Comparison of ENCODE assay signal across 8 cellular contexts in the genomic region with DNA sequence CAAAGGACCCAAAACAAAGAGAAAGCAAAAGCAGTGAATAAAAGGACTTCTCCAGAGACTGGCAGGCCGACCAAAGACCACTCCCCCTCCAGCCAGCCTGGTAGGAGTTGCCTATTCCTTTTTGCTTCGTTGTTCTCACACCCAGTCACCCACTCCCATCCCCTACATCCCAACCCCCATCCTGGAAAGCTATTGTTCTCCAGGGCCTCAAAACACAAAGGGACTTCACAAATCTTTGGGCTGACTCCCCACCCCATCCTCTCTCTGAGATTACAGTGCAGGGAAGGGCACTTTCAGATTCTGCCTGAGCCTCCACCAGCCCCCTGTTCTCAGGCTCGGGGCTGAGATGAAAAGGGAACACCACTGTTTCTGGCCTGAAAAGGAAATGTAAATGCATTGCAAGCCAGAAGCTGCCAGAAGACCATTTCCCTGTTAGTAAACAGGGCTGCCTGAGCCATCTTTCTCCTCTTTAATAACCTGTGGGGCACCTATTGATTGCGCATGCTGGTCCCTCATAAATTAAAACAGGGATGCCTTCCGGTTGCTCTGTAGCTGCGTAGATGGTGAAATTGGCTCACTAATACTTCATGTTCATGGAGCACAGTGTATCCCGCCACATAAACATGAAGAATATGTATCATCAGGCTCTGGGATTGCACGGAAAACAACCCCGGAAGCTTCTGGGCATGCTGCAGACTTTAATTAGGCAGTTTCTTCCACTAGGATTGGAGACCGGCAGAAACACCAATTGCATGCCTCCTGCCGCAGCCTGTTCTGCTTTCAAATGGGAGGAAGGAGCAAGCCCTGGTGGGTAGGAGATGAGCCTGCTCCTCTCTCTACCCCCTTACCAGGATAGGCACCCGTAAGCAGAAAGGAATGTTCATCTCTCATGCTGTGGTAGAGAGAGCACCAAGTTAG.
DNase-seq lines count a peak whose midpoint lies in the region; ATAC-seq and TF ChIP-seq lines count a peak whose summit lies in the region.

No MANE protein-coding gene starts in this region.

- TF ChIP-seq CTCF in heart right ventricle (IDR thresholded peaks at IDR 0.05) (no peak), WTC11 (IDR thresholded peaks at IDR 0.05) (no peak)

- H3K36me3 ChIP-seq in heart right ventricle (no peaks in the 10 kb centered on the region), rectal smooth muscle tissue (ENCODE audit: control insufficient read depth, insufficient read depth, low read length) (no peaks in the 10 kb centered on the region)

- peak overlapping the region in 5 of 10 donors; percentile 5 to 71 (median 62) for H3K27ac ChIP-seq in heart right ventricle
- no peak overlapping the region for H3K27ac ChIP-seq in rectal smooth muscle tissue (ENCODE audit: low read depth, low read length)

- H3K9ac ChIP-seq in rectal smooth muscle tissue (ENCODE audit: low read length), result no peak overlapping the region

- peaks cover 31% of the 10 kb centered on the region for H3K4me1 Mint-ChIP-seq in WTC11

- H3K27me3 ChIP-seq in heart right ventricle (no peaks in the 10 kb centered on the region), rectal smooth muscle tissue (ENCODE audit: control insufficient read depth, insufficient read depth, low read length) (no peaks in the 10 kb centered on the region)

- intact Hi-C loops in heart right ventricle (cut with DNase I), result no loop called here
- intact Hi-C loops in cardiac septum (cut with DNase I), result no loop called here
- intact Hi-C loops in left ventricle myocardium superior (cut with micrococcal nuclease), result no loop called here

- peaks cover 3% of the 10 kb centered on the region for H3K27me3 Mint-ChIP-seq in WTC11 (ENCODE audit: low read depth)

- H3K9me3 ChIP-seq in heart right ventricle, result peaks cover 0 to 3% (median 0%) of the 10 kb centered on the region in 11 donors

- H3K4me1 ChIP-seq in heart right ventricle (peaks cover 0 to 18% (median 13%) of the 10 kb centered on the region in 9 donors), rectal smooth muscle tissue (ENCODE audit: control insufficient read depth, insufficient read depth, low read length) (no peaks in the 10 kb centered on the region)

- H3K36me3 Mint-ChIP-seq in WTC11, result peaks cover 5% of the 10 kb centered on the region; the same call in 1 of the 2 replicates

- peak overlapping the region in 7 of 10 donors; percentile 9 to 35 (median 25) for H3K4me3 ChIP-seq in heart right ventricle
- peak overlapping the region; percentile 39 for H3K4me3 ChIP-seq in rectal smooth muscle tissue (ENCODE audit: low read length)

- POLR2A ChIA-PET in WTC11 (lab: Charles Lee), result interaction anchor here (1.1 kb wide), 1 partner anchor 129 kb away, joined by 5 read pairs; no protein-coding TSS in a partner anchor

- DNase-seq in heart right ventricle (peak in 1 of 2 donors; percentile 36), cardiac septum (ENCODE audit: low spot score) (no peak), WTC11 (ENCODE audit: low spot score) (peak; percentile 36), left ventricle myocardium superior (no peak)

- WGBS in heart right ventricle, 2 donors, result 48 to 57% methylated on average over 12 of the region's 12 CpGs

- peak; percentile 47 to 84 (median 64) for ATAC-seq in heart right ventricle
- ATAC-seq in WTC11, result peak; percentile 88
- peak; percentile 48 for ATAC-seq in left ventricle myocardium superior
- no peak for ATAC-seq in HG02588 (IDR thresholded peaks at IDR 0.05; ENCODE audit: unreplicated experiment)
- no peak for ATAC-seq in GM19455 (IDR thresholded peaks at IDR 0.05; ENCODE audit: unreplicated experiment)
- no peak for ATAC-seq in GM19023 (IDR thresholded peaks at IDR 0.05; ENCODE audit: unreplicated experiment)

- CTCF ChIA-PET in WTC11 (lab: Charles Lee), result interaction anchor here (0.7 to 1.9 kb wide), 5 partner anchors 17 to 542 kb away, joined by 3 to 5 read pairs (median 4); no protein-coding TSS in a partner anchor

- peaks cover 5% of the 10 kb centered on the region; the same call in 1 of the 2 replicates for H3K9me3 Mint-ChIP-seq in WTC11

- H3K27ac Mint-ChIP-seq in WTC11, result peak overlapping the region; percentile 85

- peak overlapping the region; percentile 51 for H3K4me3 Mint-ChIP-seq in WTC11

TF ChIP-seq in WTC11, 78 proteins besides CTCF, POLR2A, EP300 and RAD21:
- TF ChIP-seq ETV6 (CRISPR knock-in tag; IDR thresholded peaks at IDR 0.05), result peak; percentile 68; the same call in 1 of the 2 replicates
- TF ChIP-seq, protein P1, sequence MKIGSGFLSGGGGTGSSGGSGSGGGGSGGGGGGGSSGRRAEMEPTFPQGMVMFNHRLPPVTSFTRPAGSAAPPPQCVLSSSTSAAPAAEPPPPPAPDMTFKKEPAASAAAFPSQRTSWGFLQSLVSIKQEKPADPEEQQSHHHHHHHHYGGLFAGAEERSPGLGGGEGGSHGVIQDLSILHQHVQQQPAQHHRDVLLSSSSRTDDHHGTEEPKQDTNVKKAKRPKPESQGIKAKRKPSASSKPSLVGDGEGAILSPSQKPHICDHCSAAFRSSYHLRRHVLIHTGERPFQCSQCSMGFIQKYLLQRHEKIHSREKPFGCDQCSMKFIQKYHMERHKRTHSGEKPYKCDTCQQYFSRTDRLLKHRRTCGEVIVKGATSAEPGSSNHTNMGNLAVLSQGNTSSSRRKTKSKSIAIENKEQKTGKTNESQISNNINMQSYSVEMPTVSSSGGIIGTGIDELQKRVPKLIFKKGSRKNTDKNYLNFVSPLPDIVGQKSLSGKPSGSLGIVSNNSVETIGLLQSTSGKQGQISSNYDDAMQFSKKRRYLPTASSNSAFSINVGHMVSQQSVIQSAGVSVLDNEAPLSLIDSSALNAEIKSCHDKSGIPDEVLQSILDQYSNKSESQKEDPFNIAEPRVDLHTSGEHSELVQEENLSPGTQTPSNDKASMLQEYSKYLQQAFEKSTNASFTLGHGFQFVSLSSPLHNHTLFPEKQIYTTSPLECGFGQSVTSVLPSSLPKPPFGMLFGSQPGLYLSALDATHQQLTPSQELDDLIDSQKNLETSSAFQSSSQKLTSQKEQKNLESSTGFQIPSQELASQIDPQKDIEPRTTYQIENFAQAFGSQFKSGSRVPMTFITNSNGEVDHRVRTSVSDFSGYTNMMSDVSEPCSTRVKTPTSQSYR (CRISPR knock-in tag; IDR thresholded peaks at IDR 0.05), result peak; percentile 64; the same call in 1 of the 2 replicates
- no peak for TF ChIP-seq HMGA2 (CRISPR knock-in tag; IDR thresholded peaks at IDR 0.05)
- 0 out of 2 replicates have a peak, but pooled peaks have one; percentile 48 for TF ChIP-seq ZBTB43 (CRISPR knock-in tag; IDR thresholded peaks at IDR 0.05)

Comparison
In these comparisons a context has a peak if more than half of its experiments do, and no peak if none do; other contexts are left out.
1. ATAC-seq: peak in heart right ventricle (8 of 8), WTC11 (single experiment) and left ventricle myocardium superior (single experiment); none in HG02588 (single experiment), GM19455 (single experiment) and GM19023 (single experiment).